In the genomic region with DNA sequence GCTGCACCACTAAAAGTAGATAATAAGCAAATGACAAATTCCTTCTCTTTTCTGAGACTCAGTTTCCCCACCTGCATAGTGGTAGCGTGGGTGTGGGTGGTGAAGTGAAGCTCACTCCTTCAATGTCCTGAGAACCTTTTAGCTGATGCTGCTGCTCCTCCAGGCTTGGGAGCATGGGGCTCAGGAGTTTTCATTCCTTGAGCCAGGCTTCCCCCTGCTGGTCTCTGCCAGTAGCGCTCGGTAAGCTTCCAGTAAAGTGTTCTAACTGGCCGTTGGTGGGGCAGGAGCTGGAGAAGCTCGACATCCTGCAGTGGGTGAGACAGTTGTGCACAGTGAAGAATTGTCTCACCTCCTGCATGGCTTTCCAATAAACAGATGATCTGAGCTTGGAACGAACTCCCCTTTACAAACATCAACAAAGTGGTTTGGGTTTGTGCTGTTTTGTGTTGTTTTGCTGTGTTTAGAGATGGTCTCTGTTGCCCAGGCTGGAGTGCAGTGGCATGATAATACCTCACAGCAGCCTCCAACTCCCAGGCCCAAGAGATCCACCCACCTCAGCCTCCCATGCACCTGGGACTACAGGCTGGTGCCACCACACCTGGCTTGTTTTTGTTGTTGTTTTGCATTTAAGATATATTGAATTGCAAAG, we compare ENCODE assay signal across 8 cellular contexts. TPM values are rescaled to one million over a fixed set of nuclear protein-coding genes. Genes with fewer than 3 reads are reported as not detected.
DNase-seq lines count a peak whose midpoint lies in the region; ATAC-seq and TF ChIP-seq lines count a peak whose summit lies in the region.

No MANE protein-coding gene starts in this region.

- H3K4me3 ChIP-seq in DND-41 (ENCODE audit: low read depth in 1 of 2, low read length in 2 of 2) (no peak overlapping the region), PC-3 (ENCODE audit: low read length) (no peak overlapping the region), neural cell (ENCODE audit: low read length) (no peak overlapping the region)

- H3F3A ChIP-seq in PC-3 (ENCODE audit: low read length, unreplicated experiment) (no peaks in the 10 kb centered on the region), neural cell (ENCODE audit: insufficient read depth, low read length, poor library complexity, severe bottlenecking) (no peaks in the 10 kb centered on the region)

- DNase-seq in DND-41 (peak; percentile 75), HuH-7 (ENCODE audit: low spot score) (peak; percentile 72), PC-3 (peak; percentile 91), activated T-cell treated with anti-CD3 and anti-CD28 coated beads for 48 hours (ENCODE audit: low read depth) (peak; percentile 58), fibroblast of gingiva (ENCODE audit: low read depth) (peak; percentile 68), superior temporal gyrus (ENCODE audit: extremely low spot score) (peak; percentile 94)

- POLR2A ChIA-PET in PC-3 (lab: Charles Lee; ENCODE audit: unreplicated experiment): interaction anchor here (0.9 kb wide), 1 partner anchor 129 kb away, joined by 3 read pairs; no protein-coding TSS in a partner anchor

- no peak for TF ChIP-seq EP300 in neural cell (conservative IDR thresholded peaks at IDR 0.05; ENCODE audit: poor library complexity, severe bottlenecking)

- TF ChIP-seq RAD21 in neural cell (conservative IDR thresholded peaks at IDR 0.05): peak; percentile 96

- H3K9me2 ChIP-seq in PC-3 (replicated peaks; ENCODE audit: low read length): no peaks in the 10 kb centered on the region
- no peaks in the 10 kb centered on the region for H3K9me2 ChIP-seq in neural cell (ENCODE audit: insufficient read depth, low read length)

- CTCF ChIA-PET in PC-3 (lab: Charles Lee): interaction anchor here (0.5 to 3.4 kb wide), 19 partner anchors 24 to 951 kb away, joined by 3 to 26 read pairs (median 4); a partner anchor contains a TSS

- peaks cover 25% of the 10 kb centered on the region for H3K27me3 ChIP-seq in DND-41 (ENCODE audit: insufficient read depth, low read length, poor library complexity)
- H3K27me3 ChIP-seq in PC-3 (ENCODE audit: low read length): no peaks in the 10 kb centered on the region
- H3K27me3 ChIP-seq in neural cell (ENCODE audit: insufficient read depth, low read depth, low read length): no peaks in the 10 kb centered on the region

- ATAC-seq in DND-41 (ENCODE audit: insufficient read depth, low read depth) (peak; percentile 100), GM21529 (IDR thresholded peaks at IDR 0.05; ENCODE audit: unreplicated experiment) (peak; percentile 99), PC-3 (peak; percentile 99)

- H3K4me2 ChIP-seq in DND-41 (ENCODE audit: insufficient read depth, low read length) (no peak overlapping the region), PC-3 (ENCODE audit: low read length) (no peak overlapping the region), neural cell (ENCODE audit: low read length) (no peak overlapping the region)

- BruUV-seq in PC-3 (replicated peaks; lab: Mats Ljungman, UMichigan): no TSS peak

- H3K27ac ChIP-seq in DND-41 (ENCODE audit: low read length): no peak overlapping the region
- H3K27ac ChIP-seq in PC-3 (ENCODE audit: low read length): no peak overlapping the region
- H3K27ac ChIP-seq in neural cell (ENCODE audit: low read length): no peak overlapping the region

- no peak overlapping the region for H3K9ac ChIP-seq in DND-41 (ENCODE audit: low read depth, low read length)
- H3K9ac ChIP-seq in PC-3 (ENCODE audit: low read length): no peak overlapping the region
- H3K9ac ChIP-seq in neural cell (ENCODE audit: low read length): no peak overlapping the region

- H3K9me3 ChIP-seq in DND-41 (ENCODE audit: insufficient read depth, low read length, severe bottlenecking): no peaks in the 10 kb centered on the region
- H3K9me3 ChIP-seq in PC-3 (ENCODE audit: low read length): no peaks in the 10 kb centered on the region
- H3K9me3 ChIP-seq in neural cell (ENCODE audit: low read length): no peaks in the 10 kb centered on the region

- no peaks in the 10 kb centered on the region for H3K79me2 ChIP-seq in DND-41 (ENCODE audit: insufficient read depth, low read length)
- no peaks in the 10 kb centered on the region for H3K79me2 ChIP-seq in PC-3 (ENCODE audit: low read length)
- H3K79me2 ChIP-seq in neural cell (replicated peaks; ENCODE audit: insufficient read depth, low read length): no peaks in the 10 kb centered on the region

- peak; percentile 89 for TF ChIP-seq CTCF in DND-41 (IDR thresholded peaks at IDR 0.05; ENCODE audit: borderline replicate concordance, extremely low read depth, low read length, poor library complexity, severe bottlenecking)
- TF ChIP-seq CTCF in PC-3 (conservative IDR thresholded peaks at IDR 0.05; ENCODE audit: low read depth, low read length): peak; percentile 96
- TF ChIP-seq CTCF in neural cell (IDR thresholded peaks at IDR 0.05; ENCODE audit: poor library complexity, severe bottlenecking): peak; percentile 95

- no peaks in the 10 kb centered on the region for H3K4me1 ChIP-seq in DND-41 (ENCODE audit: insufficient read depth, low read length)
- H3K4me1 ChIP-seq in PC-3 (ENCODE audit: insufficient read depth, low read length): peaks cover 9% of the 10 kb centered on the region; the same call in 1 of the 2 replicates

- H2AFZ ChIP-seq in DND-41 (ENCODE audit: low read depth, low read length): no peak overlapping the region
- 0 out of 2 replicates have a peak overlapping the region, but pooled peaks have one; percentile 8 for H2AFZ ChIP-seq in PC-3 (ENCODE audit: low read length)
- H2AFZ ChIP-seq in neural cell (ENCODE audit: low read depth, low read length): no peak overlapping the region

- no peaks in the 10 kb centered on the region for H4K20me1 ChIP-seq in DND-41 (ENCODE audit: insufficient read depth, low read length)
- H4K20me1 ChIP-seq in PC-3 (ENCODE audit: low read length): no peaks in the 10 kb centered on the region
- H4K20me1 ChIP-seq in neural cell (ENCODE audit: insufficient read depth): no peaks in the 10 kb centered on the region

- H3K36me3 ChIP-seq in DND-41 (ENCODE audit: insufficient read depth, low read length) (no peaks in the 10 kb centered on the region), PC-3 (ENCODE audit: low read depth, low read length) (no peaks in the 10 kb centered on the region), neural cell (ENCODE audit: insufficient read depth, low read length) (no peaks in the 10 kb centered on the region)

- intact Hi-C loops in PC-3 (cut with micrococcal nuclease): loop anchor here (1.0 to 5.0 kb wide), 4 partner anchors 132 to 333 kb away; a partner anchor contains a TSS

TF ChIP-seq in neural cell, 6 proteins besides CTCF, POLR2A, EP300 and RAD21:
- TF ChIP-seq TAF1 (IDR thresholded peaks at IDR 0.05; ENCODE audit: low read depth): no peak
- TF ChIP-seq SMC3 (conservative IDR thresholded peaks at IDR 0.05; ENCODE audit: poor library complexity): peak; percentile 91
TF ChIP-seq in neural cell: peak in this region for 1.

RNA-seq across cellular contexts. Expression of a gene that starts 34.6 kb away (rescaled TPM):
- 0.86 and 2.7 TPM in 2 replicates for total RNA-seq in PC-3 (2014; rRNA removed)
- 15.3 and 17.7 TPM in 2 replicates for polyA plus RNA-seq in neural cell
- polyA minus RNA-seq in neural cell: 6.8 and 8.2 TPM in 2 replicates
